Comparison of ENCODE assay signal across 9 cellular contexts in the genomic region with DNA sequence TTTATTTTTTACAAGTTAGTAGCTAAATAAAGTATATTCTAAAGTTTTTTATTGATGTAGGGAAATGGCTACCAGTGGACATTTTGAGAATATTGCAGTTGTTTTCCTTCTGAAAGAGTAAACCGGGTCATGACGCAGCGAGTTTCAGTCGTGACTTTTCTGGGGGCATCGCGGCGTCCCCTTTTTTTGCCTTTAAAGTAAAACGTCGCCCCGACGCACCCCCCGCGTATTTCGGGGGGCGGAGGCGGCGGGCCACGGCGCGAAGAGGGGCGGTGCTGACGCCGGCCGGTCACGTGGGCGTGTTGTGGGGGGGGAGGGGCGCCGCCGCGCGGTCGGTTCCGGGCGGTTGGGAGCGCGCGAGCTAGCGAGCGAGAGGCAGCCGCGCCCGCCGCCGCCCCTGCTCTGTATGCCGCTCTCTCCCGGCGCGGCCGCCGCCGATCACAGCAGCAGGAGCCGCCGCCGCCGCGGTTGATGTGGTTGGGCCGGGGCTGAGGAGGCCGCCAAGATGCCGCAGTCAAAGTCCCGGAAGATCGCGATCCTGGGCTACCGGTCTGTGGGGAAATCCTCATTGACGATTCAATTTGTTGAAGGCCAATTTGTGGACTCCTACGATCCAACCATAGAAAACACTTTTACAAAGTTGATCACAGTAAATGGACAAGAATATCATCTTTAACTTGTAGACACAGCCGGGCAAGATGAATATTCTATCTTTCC. TPM values are rescaled to one million over a fixed set of nuclear protein-coding genes. Genes with fewer than 3 reads are reported as not detected.
DNase-seq lines count a peak whose midpoint lies in the region; ATAC-seq and TF ChIP-seq lines count a peak whose summit lies in the region.
"Not testable (repeated sequence)": the region's sequence is repeated elsewhere in the genome, so short reads cannot be mapped to it uniquely, and the experiment has no call there.
"Had no signal": no experiment of that assay in that cellular context is flagged by ENCODE, and none has a peak within 500 bp of the region (broad histone marks: within the 10 kb centered on the region; RNA-seq: fewer than 3 reads in every experiment).

No MANE protein-coding gene starts in this region.

- not testable (repeated sequence) for H3K27ac ChIP-seq in HCT116 (ENCODE audit: low read depth, low read length); HUES64 (ENCODE audit: low read depth, low read length)
- H3K27ac ChIP-seq in right atrium auricular region (peak overlapping the region; percentile 70 to 73), prostate gland (peak overlapping the region; percentile 70 to 75)

- H3K4me1 ChIP-seq in HCT116 (ENCODE audit: control insufficient read depth in 1 of 2, insufficient read depth in 2 of 2, low read length in 2 of 2); HUES64 (ENCODE audit: insufficient read depth, low read length); right atrium auricular region; prostate gland (replicated peaks): not testable (repeated sequence)

- H2AFZ ChIP-seq in HCT116 (ENCODE audit: low read depth, low read length, poor library complexity, severe bottlenecking) = not testable (repeated sequence)

- not testable (repeated sequence) for H3K9me2 ChIP-seq in HCT116 (ENCODE audit: insufficient read depth)

- CTCF ChIA-PET in HCT116 (lab: Charles Lee) = not testable (repeated sequence)

- ATAC-seq in HCT116 = peak; percentile 97
- ATAC-seq in stimulated activated naive CD8-positive, alpha-beta T cell treated with anti-CD3 and anti-CD28 coated beads, Interleukin-15, amount 100 ng/mL, for 72 hours = peak; percentile 98

- not testable (repeated sequence) for H3K4me1 Mint-ChIP-seq in stimulated activated naive CD8-positive, alpha-beta T cell treated with anti-CD3 and anti-CD28 coated beads, Interleukin-15, amount 100 ng/mL, for 72 hours

- peak overlapping the region; percentile 33 to 74 for H3K4me3 Mint-ChIP-seq in stimulated activated naive CD8-positive, alpha-beta T cell treated with anti-CD3 and anti-CD28 coated beads, Interleukin-15, amount 100 ng/mL, for 72 hours

- peak overlapping the region; percentile 60; the same call in 1 of the 2 replicates for H3K4me3 ChIP-seq in GM08714 (ENCODE audit: low read length)
- H3K4me3 ChIP-seq in HCT116 (replicated peaks in 1 of 2; ENCODE audit: low read depth in 1 of 2, low read length in 2 of 2) = peak overlapping the region; percentile 16 to 34; a peak in 1 of 4 replicates
- H3K4me3 ChIP-seq in HUES64 (ENCODE audit: low read length) = peak overlapping the region; percentile 47
- H3K4me3 ChIP-seq in astrocyte of the spinal cord (ENCODE audit: low read depth, low read length) = peak overlapping the region; percentile 37
- H3K4me3 ChIP-seq in right atrium auricular region = peak overlapping the region; percentile 32 to 45
- H3K4me3 ChIP-seq in prostate gland = peak overlapping the region; percentile 32 to 35

- TF ChIP-seq POLR2A in HCT116 (IDR thresholded peaks at IDR 0.05; ENCODE audit: borderline replicate concordance, extremely low read depth, insufficient read depth, insufficient read length); prostate gland (IDR thresholded peaks at IDR 0.05): not testable (repeated sequence)

- H3K9ac ChIP-seq in HCT116 (ENCODE audit: low read length) = not testable (repeated sequence)
- H3K9ac ChIP-seq in HUES64 (ENCODE audit: low read depth, low read length) = peak overlapping the region; percentile 47; the same call in 1 of the 2 replicates

- H3K27me3 Mint-ChIP-seq in stimulated activated naive CD8-positive, alpha-beta T cell treated with anti-CD3 and anti-CD28 coated beads, Interleukin-15, amount 100 ng/mL, for 72 hours = not testable (repeated sequence)

- not testable (repeated sequence) for H3K27ac Mint-ChIP-seq in stimulated activated naive CD8-positive, alpha-beta T cell treated with anti-CD3 and anti-CD28 coated beads, Interleukin-15, amount 100 ng/mL, for 72 hours

- not testable (repeated sequence) for TF ChIP-seq RAD21 in HCT116 (IDR thresholded peaks at IDR 0.05; ENCODE audit: low read depth)

- POLR2A ChIA-PET in HCT116 (lab: Charles Lee) = not testable (repeated sequence)

- not testable (repeated sequence) for BruUV-seq in HCT116 (replicated peaks; lab: Mats Ljungman, UMichigan)

- H3K79me2 ChIP-seq in HCT116 (ENCODE audit: insufficient read depth, low read length) = not testable (repeated sequence)

- H4K20me1 ChIP-seq in HCT116 (ENCODE audit: insufficient read depth) = not testable (repeated sequence)

- H3K9me3 Mint-ChIP-seq in stimulated activated naive CD8-positive, alpha-beta T cell treated with anti-CD3 and anti-CD28 coated beads, Interleukin-15, amount 100 ng/mL, for 72 hours = not testable (repeated sequence)

- in situ Hi-C loops in astrocyte of the spinal cord (cut with HindIII; ENCODE audit: low sequenced_read_pairs) = not testable (repeated sequence)

- DNase-seq in HCT116 (ENCODE audit: low read depth, low spot score) = not testable (repeated sequence)
- peak; percentile 64 to 67 for DNase-seq in activated CD4-positive, alpha-beta T cell treated with anti-CD3 and anti-CD28 coated beads for 4 hours
- peak; percentile 13 for DNase-seq in astrocyte of the spinal cord (ENCODE audit: low read depth, low spot score)
- peak; percentile 60 for DNase-seq in right atrium auricular region (ENCODE audit: low spot score)
- DNase-seq in prostate gland (ENCODE audit: low spot score) = peak; percentile 62
- peak; percentile 30 to 64 for DNase-seq in stimulated activated naive CD8-positive, alpha-beta T cell treated with anti-CD3 and anti-CD28 coated beads, Interleukin-15, amount 100 ng/mL, for 72 hours

- RAD21 ChIA-PET in HCT116 (lab: Charles Lee; ENCODE audit: low non-redundant PET in 1 of 2, low total read pairs in 2 of 2, uncharacterized antibody in 2 of 2, unreplicated experiment in 2 of 2) = not testable (repeated sequence)

- H3K36me3 ChIP-seq in HCT116 (ENCODE audit: control insufficient read depth in 1 of 2, insufficient read depth in 2 of 2, low read length in 2 of 2); HUES64 (ENCODE audit: insufficient read depth, low read length); right atrium auricular region; prostate gland: not testable (repeated sequence)

- not testable (repeated sequence) for TF ChIP-seq CTCF in HCT116 (IDR thresholded peaks at IDR 0.05 in 2 of 3, conservative IDR thresholded peaks at IDR 0.05 in 1 of 3; ENCODE audit: borderline replicate concordance in 1 of 3, insufficient read depth in 1 of 3, low read depth in 2 of 3, low read length in 2 of 3); astrocyte of the spinal cord (IDR thresholded peaks at IDR 0.05; ENCODE audit: low read depth, low read length); right atrium auricular region (IDR thresholded peaks at IDR 0.05); prostate gland (IDR thresholded peaks at IDR 0.05)

- not testable (repeated sequence) for H3K9me3 ChIP-seq in HCT116 (ENCODE audit: control insufficient read depth in 1 of 2, insufficient read depth in 1 of 2, low read depth in 1 of 2, low read length in 2 of 2); HUES64 (ENCODE audit: insufficient read depth, low read depth, low read length); right atrium auricular region; prostate gland

- H3K27me3 ChIP-seq in HCT116 (ENCODE audit: insufficient read depth, low read length); HUES64 (ENCODE audit: insufficient read depth, low read length); right atrium auricular region; prostate gland (replicated peaks; ENCODE audit: insufficient read depth): not testable (repeated sequence)

- H3K4me2 ChIP-seq in HCT116 (ENCODE audit: low read length) = peak overlapping the region; percentile 45

- no CpG with 5 or more reads among the region's 66 CpGs for WGBS in HUES64
- 0% methylated on average over 4 of the region's 66 CpGs for WGBS in prostate gland

- intact Hi-C loops in HCT116 (cut with micrococcal nuclease); prostate gland (cut with DNase I): not testable (repeated sequence)

TF ChIP-seq in HCT116, 20 proteins besides CTCF, POLR2A, EP300 and RAD21:
- TF ChIP-seq, protein P1, sequence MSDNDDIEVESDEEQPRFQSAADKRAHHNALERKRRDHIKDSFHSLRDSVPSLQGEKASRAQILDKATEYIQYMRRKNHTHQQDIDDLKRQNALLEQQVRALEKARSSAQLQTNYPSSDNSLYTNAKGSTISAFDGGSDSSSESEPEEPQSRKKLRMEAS (IDR thresholded peaks at IDR 0.05) = 0 out of 2 replicates have a peak, but pooled peaks have one; percentile 24

RNA-seq across cellular contexts. Expression of gene SYT15B, which starts 57.5 kb away (rescaled TPM):
- total RNA-seq in HCT116 (2021; ENCODE audit: unreplicated experiment) = 0.37 TPM
- polyA plus RNA-seq in HCT116 (2012) = 0.16 TPM in 1 of 2 replicates, not detected in the other
- polyA plus RNA-seq in HUES64 (2013, experiment 1 of 2) = not detected
- polyA plus RNA-seq in HUES64 (2013, experiment 2 of 2) = not detected
- total RNA-seq in right atrium auricular region = 1 to 10 TPM; 1.5 to 1.9 TPM
- total RNA-seq in prostate gland = 1 to 10 TPM; 3.0 to 4.6 TPM
- total RNA-seq: fibroblast of lung had no signal
